In the genomic region with DNA sequence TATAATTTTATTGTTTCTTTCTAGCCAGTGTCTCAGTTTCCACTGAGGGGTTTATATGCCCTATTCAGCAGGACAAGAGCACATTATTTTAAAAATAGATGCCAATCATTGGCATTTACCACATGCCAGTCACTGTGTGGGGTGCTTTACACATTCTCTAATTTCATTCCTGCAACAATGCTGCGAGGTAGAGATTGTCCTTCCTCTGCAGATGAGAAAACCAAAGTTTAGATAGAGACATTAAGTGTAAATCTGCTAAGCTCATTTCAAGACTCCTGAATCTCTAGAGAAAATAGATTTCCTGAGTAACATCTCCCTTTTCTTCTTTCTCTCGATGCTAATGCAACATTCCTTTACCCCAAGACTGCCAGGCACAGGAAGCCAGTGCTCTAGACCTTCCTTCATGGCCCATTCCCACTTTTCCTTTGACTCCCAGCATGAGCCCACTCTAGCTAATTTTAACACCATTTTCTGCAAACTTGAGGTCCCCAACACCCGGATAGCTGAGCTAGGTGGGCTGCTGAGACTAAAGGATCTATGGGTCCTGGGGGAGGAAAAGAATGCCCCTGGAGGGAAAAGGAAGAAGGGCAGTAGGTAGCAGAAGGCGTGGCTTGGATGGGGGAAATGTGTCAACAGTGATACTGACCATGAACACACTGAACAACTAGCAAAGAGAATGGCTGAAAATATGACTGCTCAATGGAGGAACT, we compare ENCODE assay signal across 14 cellular contexts.
"Had no signal": no experiment of that assay in that cellular context is flagged by ENCODE, and none has a peak within 500 bp of the region (broad histone marks: within the 10 kb centered on the region; RNA-seq: fewer than 3 reads in every experiment).

No MANE protein-coding gene starts in this region.

- H3K27me3 Mint-ChIP-seq: activated naive CD8-positive, alpha-beta T cell treated with anti-CD3 and anti-CD28 coated beads, Interleukin-2, amount 50 U/mL, for 24 hours had no signal

- H3K9me3 ChIP-seq: thyroid gland had no signal

- H3K4me1 ChIP-seq: foreskin keratinocyte, parathyroid adenoma, thyroid gland had no signal

- H3K9me3 Mint-ChIP-seq: activated naive CD8-positive, alpha-beta T cell treated with anti-CD3 and anti-CD28 coated beads, Interleukin-2, amount 50 U/mL, for 24 hours; activated T-helper 2 cell treated with anti-CD3 and anti-CD28 coated beads, Interferon-gamma antibody, Interleukin-2, Interleukin-4, amounts not matched to agents 10 μg/mL and 5 μg/mL and 100 μg/mL, durations not matched to agents 14 hours and 24 hours and 36 hours had no signal

- ATAC-seq: stimulated activated naive B cell treated with anti-CD40 and anti-IgM and Interleukin-4, amounts not matched to agents 10 μg/mL and 1 μg/mL and 100 μg/mL, for 72 hours had no signal

- H3K4me3 Mint-ChIP-seq: activated naive CD4-positive, alpha-beta T cell treated with anti-CD3 and anti-CD28 coated beads for 36 hours; activated naive CD8-positive, alpha-beta T cell treated with anti-CD3 and anti-CD28 coated beads, Interleukin-2, amount 50 U/mL, for 24 hours; naive B cell; stimulated activated naive B cell treated with anti-CD40 and anti-IgM and Interleukin-4, amounts not matched to agents 10 μg/mL and 1 μg/mL and 100 μg/mL, for 72 hours had no signal

- DNase-seq: activated CD4-positive, alpha-beta T cell treated with anti-CD3 and anti-CD28 coated beads, Interleukin-2, amount 50 U/mL, for 4 hours; activated naive CD8-positive, alpha-beta T cell treated with anti-CD3 and anti-CD28 coated beads, Interleukin-2, amount 50 U/mL, for 24 hours; aorta; cortex of kidney; effector CD8-positive, alpha-beta T cell; islet precursor cell; naive B cell; stimulated activated CD4-positive, alpha-beta T cell treated with anti-CD3 and anti-CD28 coated beads, Interleukin-2, amount 100 ng/mL, for 48 hours; stimulated activated naive B cell treated with anti-CD40 and anti-IgM and Interleukin-4, amounts not matched to agents 10 μg/mL and 1 μg/mL and 100 μg/mL, for 72 hours; thyroid gland had no signal

- H3K4me3 ChIP-seq: thyroid gland had no signal

- H3K27ac ChIP-seq: foreskin keratinocyte, parathyroid adenoma, thyroid gland had no signal

- H3K27me3 ChIP-seq: thyroid gland had no signal

- H3K27ac Mint-ChIP-seq: activated naive CD4-positive, alpha-beta T cell treated with anti-CD3 and anti-CD28 coated beads for 36 hours; activated naive CD8-positive, alpha-beta T cell treated with anti-CD3 and anti-CD28 coated beads, Interleukin-2, amount 50 U/mL, for 24 hours; activated T-helper 2 cell treated with anti-CD3 and anti-CD28 coated beads, Interferon-gamma antibody, Interleukin-2, Interleukin-4, amounts not matched to agents 10 μg/mL and 5 μg/mL and 100 μg/mL, durations not matched to agents 14 hours and 24 hours and 36 hours; stimulated activated naive B cell treated with anti-CD40 and anti-IgM and Interleukin-4, amounts not matched to agents 10 μg/mL and 1 μg/mL and 100 μg/mL, for 72 hours had no signal

- H3K36me3 Mint-ChIP-seq: naive B cell; stimulated activated naive B cell treated with anti-CD40 and anti-IgM and Interleukin-4, amounts not matched to agents 10 μg/mL and 1 μg/mL and 100 μg/mL, for 72 hours had no signal
